8 cellular contexts compared by ENCODE assay signal in the genomic region with DNA sequence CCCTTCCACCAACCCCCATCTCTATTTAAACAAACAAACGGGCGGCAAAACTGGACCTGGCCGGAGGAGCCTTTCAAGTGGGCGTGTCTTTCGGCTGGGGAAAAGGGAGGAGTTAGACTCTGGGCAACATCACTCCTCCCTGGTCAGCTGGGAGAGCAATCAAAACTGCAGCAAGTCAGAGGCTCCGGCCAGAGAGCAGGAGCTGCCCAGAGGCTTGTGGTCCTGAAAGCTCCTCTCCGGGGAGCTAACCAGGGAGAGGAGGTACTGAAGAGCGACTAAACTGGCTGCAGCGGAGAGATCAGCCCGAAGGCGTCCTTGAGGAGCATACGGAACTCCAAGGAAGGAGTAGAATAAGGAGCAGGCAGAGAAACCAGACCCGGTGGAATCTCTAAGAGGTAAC. TPM values are rescaled to one million over a fixed set of nuclear protein-coding genes. Genes with fewer than 3 reads are reported as not detected.
A peak's percentile ranks its signal among the peaks of the same experiment; 100 is the strongest.
DNase-seq lines count a peak whose midpoint lies in the region; ATAC-seq and TF ChIP-seq lines count a peak whose summit lies in the region.

A gene with protein sequence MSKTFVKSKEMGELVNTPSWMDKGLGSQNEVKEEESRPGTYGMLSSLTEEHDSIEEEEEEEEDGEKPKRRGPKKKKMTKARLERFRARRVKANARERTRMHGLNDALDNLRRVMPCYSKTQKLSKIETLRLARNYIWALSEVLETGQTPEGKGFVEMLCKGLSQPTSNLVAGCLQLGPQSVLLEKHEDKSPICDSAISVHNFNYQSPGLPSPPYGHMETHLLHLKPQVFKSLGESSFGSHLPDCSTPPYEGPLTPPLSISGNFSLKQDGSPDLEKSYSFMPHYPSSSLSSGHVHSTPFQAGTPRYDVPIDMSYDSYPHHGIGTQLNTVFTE (plus strand): TSS at position 191 of the 400 bp plus-strand sequence. CDS start 6,466 bp downstream, outside the sequence.

- no peak for TF ChIP-seq POLR2A in GM18505 (IDR thresholded peaks at IDR 0.05; ENCODE audit: borderline replicate concordance, extremely low read depth, insufficient read depth, insufficient read length)

- no peak within 1 kb of the TSS for H3K9ac ChIP-seq in liver (ENCODE audit: low read depth in 1 of 2, low read length in 2 of 2)

- peaks cover 0 to 8% (median 2%) of the 10 kb centered on the region in 4 donors for H3K27me3 ChIP-seq in liver (ENCODE audit: control insufficient read depth in 4 of 4, insufficient read depth in 4 of 4, low read length in 3 of 4)

- H3K9me3 ChIP-seq in liver (ENCODE audit: control insufficient read depth in 4 of 4, low read length in 3 of 4), result no peaks in the 10 kb centered on the region

- DNase-seq in A172 (ENCODE audit: low spot score), result peak; percentile 67
- peak; percentile 31 for DNase-seq in GM20000 (ENCODE audit: low spot score)
- DNase-seq in NCI-H82 (lab: John Stamatoyannopoulos, UW), result peak; percentile 84
- DNase-seq in cardiac fibroblast (ENCODE audit: low read depth in 2 of 2), result peak; percentile 68 to 71
- no peak for DNase-seq in NCI-H1930 (lab: John Stamatoyannopoulos, UW)

- ATAC-seq in GM18505 (IDR thresholded peaks at IDR 0.05; ENCODE audit: unreplicated experiment), result no peak
- no peak for ATAC-seq in HG03097 (IDR thresholded peaks at IDR 0.05; ENCODE audit: low FRiP score, unreplicated experiment)

- H3K27ac ChIP-seq in liver (ENCODE audit: low read depth in 1 of 2, low read length in 2 of 2), result no peak within 1 kb of the TSS

- no peak for TF ChIP-seq CTCF in GM20000 (IDR thresholded peaks at IDR 0.05; ENCODE audit: extremely low read depth, missing control alignments)
- no peak for TF ChIP-seq CTCF in cardiac fibroblast (IDR thresholded peaks at IDR 0.05; ENCODE audit: low read depth, low read length)
- TF ChIP-seq CTCF in liver (IDR thresholded peaks at IDR 0.05; ENCODE audit: low read depth, low read length, missing input control), result no peak

- TF ChIP-seq RAD21 in liver (IDR thresholded peaks at IDR 0.05), result no peak

- H3K36me3 ChIP-seq in liver (ENCODE audit: control insufficient read depth in 4 of 4, insufficient read depth in 3 of 4, low read depth in 1 of 4, low read length in 3 of 4), result no peaks in the 10 kb centered on the region

- no peaks in the 10 kb centered on the region for H3K4me1 ChIP-seq in liver (ENCODE audit: control insufficient read depth in 4 of 4, insufficient read depth in 4 of 4, low read length in 3 of 4)

- 6% methylated on average over 13 of the region's 13 CpGs for WGBS in liver

- H3K4me3 ChIP-seq in cardiac fibroblast (replicated peaks in 1 of 2; ENCODE audit: low read depth in 2 of 2, low read length in 2 of 2) (no peak within 1 kb of the TSS), liver (ENCODE audit: low read depth in 1 of 3, low read length in 3 of 3) (no peak within 1 kb of the TSS)

TF ChIP-seq in liver, 16 proteins besides CTCF, POLR2A, EP300 and RAD21:
- TF ChIP-seq GABPA (IDR thresholded peaks at IDR 0.05 in 1 of 2, conservative IDR thresholded peaks at IDR 0.05 in 1 of 2), result no peak
- TF ChIP-seq, protein P1, sequence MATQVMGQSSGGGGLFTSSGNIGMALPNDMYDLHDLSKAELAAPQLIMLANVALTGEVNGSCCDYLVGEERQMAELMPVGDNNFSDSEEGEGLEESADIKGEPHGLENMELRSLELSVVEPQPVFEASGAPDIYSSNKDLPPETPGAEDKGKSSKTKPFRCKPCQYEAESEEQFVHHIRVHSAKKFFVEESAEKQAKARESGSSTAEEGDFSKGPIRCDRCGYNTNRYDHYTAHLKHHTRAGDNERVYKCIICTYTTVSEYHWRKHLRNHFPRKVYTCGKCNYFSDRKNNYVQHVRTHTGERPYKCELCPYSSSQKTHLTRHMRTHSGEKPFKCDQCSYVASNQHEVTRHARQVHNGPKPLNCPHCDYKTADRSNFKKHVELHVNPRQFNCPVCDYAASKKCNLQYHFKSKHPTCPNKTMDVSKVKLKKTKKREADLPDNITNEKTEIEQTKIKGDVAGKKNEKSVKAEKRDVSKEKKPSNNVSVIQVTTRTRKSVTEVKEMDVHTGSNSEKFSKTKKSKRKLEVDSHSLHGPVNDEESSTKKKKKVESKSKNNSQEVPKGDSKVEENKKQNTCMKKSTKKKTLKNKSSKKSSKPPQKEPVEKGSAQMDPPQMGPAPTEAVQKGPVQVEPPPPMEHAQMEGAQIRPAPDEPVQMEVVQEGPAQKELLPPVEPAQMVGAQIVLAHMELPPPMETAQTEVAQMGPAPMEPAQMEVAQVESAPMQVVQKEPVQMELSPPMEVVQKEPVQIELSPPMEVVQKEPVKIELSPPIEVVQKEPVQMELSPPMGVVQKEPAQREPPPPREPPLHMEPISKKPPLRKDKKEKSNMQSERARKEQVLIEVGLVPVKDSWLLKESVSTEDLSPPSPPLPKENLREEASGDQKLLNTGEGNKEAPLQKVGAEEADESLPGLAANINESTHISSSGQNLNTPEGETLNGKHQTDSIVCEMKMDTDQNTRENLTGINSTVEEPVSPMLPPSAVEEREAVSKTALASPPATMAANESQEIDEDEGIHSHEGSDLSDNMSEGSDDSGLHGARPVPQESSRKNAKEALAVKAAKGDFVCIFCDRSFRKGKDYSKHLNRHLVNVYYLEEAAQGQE (IDR thresholded peaks at IDR 0.05), result peak; percentile 99

RNA-seq across cellular contexts. Expression of the gene that starts here (rescaled TPM):
- not detected in 2 replicates for total RNA-seq in A172 (2014; rRNA removed; shearing (Covaris generic))
- not detected for total RNA-seq in liver
- not detected for polyA plus RNA-seq in liver

Comparison
In these comparisons a context has a peak if more than half of its experiments do, and no peak if none do; other contexts are left out.
1. Peak in DNase-seq in A172; RNA of the gene not detected or under 1 TPM.
2. DNase-seq: peak in GM20000 (single experiment), NCI-H82 (single experiment) and cardiac fibroblast (2 of 2); none in NCI-H1930 (0 of 2).